In the genomic region with DNA sequence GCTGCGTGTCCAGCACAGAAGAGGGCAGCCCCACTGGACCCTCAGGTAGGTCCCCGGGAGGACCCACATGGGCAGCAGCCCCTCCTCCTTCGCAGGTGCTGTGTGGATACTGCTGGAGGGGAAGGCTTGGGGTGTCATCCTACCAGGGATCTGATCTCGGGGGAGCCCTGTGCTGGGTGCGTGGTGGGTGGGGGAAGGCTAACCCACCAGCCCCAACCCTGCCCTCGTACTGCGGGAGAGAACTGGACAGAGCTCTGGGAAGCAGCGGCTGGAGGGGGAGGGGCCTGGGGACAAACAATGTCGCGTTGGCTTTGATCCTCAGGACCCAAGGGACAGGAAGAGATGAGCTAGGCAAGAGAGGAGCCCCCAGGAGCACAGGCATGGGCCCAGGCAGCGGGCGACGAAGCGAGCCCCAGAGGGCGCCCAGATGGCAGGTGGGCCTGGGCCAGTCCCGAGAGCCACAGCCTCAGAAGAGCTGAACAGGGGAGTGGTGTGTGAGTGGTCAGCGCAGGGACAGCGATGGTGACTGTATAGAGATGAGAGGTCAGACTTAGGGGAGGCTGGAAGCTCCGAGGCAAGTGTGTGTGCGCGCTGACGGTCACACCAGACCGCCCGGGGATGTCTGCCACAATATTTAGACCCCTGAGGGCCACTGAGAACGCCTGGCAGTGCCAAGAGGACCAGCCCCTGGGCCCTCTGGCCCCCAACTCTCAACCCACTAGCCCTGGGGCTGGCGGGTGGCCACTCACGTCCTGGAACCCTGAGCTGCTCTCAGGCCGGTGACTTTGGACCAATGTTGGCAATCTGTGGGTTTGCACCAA, we compare ENCODE assay signal across 9 cellular contexts. TPM values are rescaled to one million over a fixed set of nuclear protein-coding genes. Genes with fewer than 3 reads are reported as not detected.
DNase-seq lines count a peak whose midpoint lies in the region; ATAC-seq and TF ChIP-seq lines count a peak whose summit lies in the region.
"Had no signal": no experiment of that assay in that cellular context is flagged by ENCODE, and none has a peak within 500 bp of the region (broad histone marks: within the 10 kb centered on the region; RNA-seq: fewer than 3 reads in every experiment).

No MANE protein-coding gene starts in this region.

- TF ChIP-seq CTCF in AG10803 (conservative IDR thresholded peaks at IDR 0.05; ENCODE audit: low read length) (no peak), natural killer cell (IDR thresholded peaks at IDR 0.05) (no peak)

- H3K4me1 Mint-ChIP-seq in natural killer cell, result peaks cover 5 to 25% of the 10 kb centered on the region in 2 donors

- H3K27me3 Mint-ChIP-seq in natural killer cell (ENCODE audit: low read depth in 2 of 2), result no peaks in the 10 kb centered on the region

- H3K9me3 Mint-ChIP-seq in natural killer cell, result no peaks in the 10 kb centered on the region

- H3K4me1 ChIP-seq in effector memory CD4-positive, alpha-beta T cell (ENCODE audit: control insufficient read depth, insufficient read depth, low read length, poor library complexity, severe bottlenecking), result peaks cover 25% of the 10 kb centered on the region

- peak overlapping the region; percentile 97 for H3K27ac ChIP-seq in effector memory CD4-positive, alpha-beta T cell (ENCODE audit: insufficient read depth, low read length, poor library complexity, severe bottlenecking)

- H3K9me3 ChIP-seq in MG63, result no peaks in the 10 kb centered on the region
- no peaks in the 10 kb centered on the region for H3K9me3 ChIP-seq in effector memory CD4-positive, alpha-beta T cell (ENCODE audit: control insufficient read depth, low read length)

- H3K36me3 Mint-ChIP-seq in natural killer cell, result no peaks in the 10 kb centered on the region

- peak overlapping the region; percentile 75 for H3K4me3 Mint-ChIP-seq in natural killer cell

- peaks cover 24% of the 10 kb centered on the region for H3K36me3 ChIP-seq in MG63
- peaks cover 17% of the 10 kb centered on the region for H3K36me3 ChIP-seq in effector memory CD4-positive, alpha-beta T cell (ENCODE audit: control insufficient read depth, insufficient read depth, low read length)

- intact Hi-C loops in natural killer cell (cut with micrococcal nuclease), result no loop called here

- no peaks in the 10 kb centered on the region for H3K27me3 ChIP-seq in MG63
- H3K27me3 ChIP-seq in effector memory CD4-positive, alpha-beta T cell (replicated peaks; ENCODE audit: control insufficient read depth, insufficient read depth, low read length, poor library complexity, severe bottlenecking), result no peaks in the 10 kb centered on the region

- ATAC-seq in natural killer cell, result no peak
- no peak for ATAC-seq in HG02798 (IDR thresholded peaks at IDR 0.05; ENCODE audit: poor library complexity, unreplicated experiment)

- DNase-seq in AG10803 (ENCODE audit: low read depth) (no peak), MG63 (no peak), natural killer cell (no peak), iPS-NIHi11 (ENCODE audit: low spot score) (no peak), NCI-H1436 (lab: John Stamatoyannopoulos, UW) (no peak), Kasumi-1 (lab: John Stamatoyannopoulos, UW) (no peak)
- no peak for DNase-seq in effector memory CD4-positive, alpha-beta T cell

- H3K4me3 ChIP-seq in AG10803 (ENCODE audit: low read length) (peak overlapping the region; percentile 59), MG63 (peak overlapping the region; percentile 72)
- H3K4me3 ChIP-seq in effector memory CD4-positive, alpha-beta T cell (ENCODE audit: insufficient read depth, low read depth, low read length, poor library complexity, severe bottlenecking), result peak overlapping the region; percentile 57

- H3K27ac Mint-ChIP-seq in natural killer cell, result peak overlapping the region; percentile 75 to 83

RNA-seq across cellular contexts. Expression of a gene that starts 1.4 kb away (rescaled TPM):
- total RNA-seq in MG63 (2014; rRNA removed; shearing (Covaris generic); ENCODE audit: low replicate concordance), result 29.3 and 37.1 TPM in 2 replicates
- total RNA-seq in natural killer cell, result 100 to 1,000 TPM; 107 to 130 (median 129) TPM

RNA-seq across cellular contexts. Expression of a gene that starts 40.7 kb away (rescaled TPM):
- 41.8 and 71.8 TPM in 2 replicates for total RNA-seq in MG63 (2014; rRNA removed; shearing (Covaris generic); ENCODE audit: low replicate concordance)
- 10 to 100 TPM; 45.1 to 69.8 (median 48.5) TPM for total RNA-seq in natural killer cell

RNA-seq across cellular contexts. Expression of a gene that starts 40.9 kb away (rescaled TPM):
- total RNA-seq in MG63 (2014; rRNA removed; shearing (Covaris generic); ENCODE audit: low replicate concordance), result 14.1 and 34.2 TPM in 2 replicates
- 10 to 100 TPM; 17.2 to 22.7 (median 19.2) TPM for total RNA-seq in natural killer cell

RNA-seq across cellular contexts. Expression of a gene that starts 53.4 kb away (rescaled TPM):
- total RNA-seq in MG63 (2014; rRNA removed; shearing (Covaris generic); ENCODE audit: low replicate concordance), result not detected in 2 replicates
- not detected for total RNA-seq in natural killer cell
- total RNA-seq: glomerular endothelial cell had no signal
